17 cellular contexts compared by ENCODE assay signal in the genomic region with DNA sequence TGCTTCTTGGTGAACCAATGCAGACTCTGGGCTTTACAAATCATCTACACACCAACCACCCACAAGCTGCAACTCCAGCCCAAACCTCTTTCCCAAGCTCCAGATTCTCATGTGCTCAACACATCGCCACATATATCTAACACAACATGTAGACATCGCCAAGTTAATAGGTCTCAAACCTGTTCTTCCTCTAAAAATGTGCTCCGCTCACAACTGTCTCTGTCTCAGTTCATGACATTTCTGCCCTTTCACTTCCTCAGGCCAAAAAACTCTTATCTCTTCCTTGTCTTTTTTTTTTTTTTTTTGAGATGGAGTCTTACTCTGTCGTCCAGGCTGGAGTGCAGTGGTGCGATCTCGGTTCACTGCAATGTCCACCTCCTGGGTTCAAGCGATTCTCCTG.
DNase-seq lines count a peak whose midpoint lies in the region; ATAC-seq lines count a peak whose summit lies in the region.
"Had no signal": no experiment of that assay in that cellular context is flagged by ENCODE, and none has a peak within 500 bp of the region (broad histone marks: within the 10 kb centered on the region; RNA-seq: fewer than 3 reads in every experiment).

No MANE protein-coding gene starts in this region.

- no peaks in the 10 kb centered on the region for H3K36me3 Mint-ChIP-seq in stimulated activated naive B cell treated with anti-CD40 and anti-IgM and Interleukin-4, amounts not matched to agents 10 μg/mL and 1 μg/mL and 100 μg/mL, for 72 hours
- H3K36me3 Mint-ChIP-seq: brain, type B pancreatic cell had no signal

- peak overlapping the region; percentile 26 for H3K27ac Mint-ChIP-seq in stimulated activated naive B cell treated with anti-CD40 and anti-IgM and Interleukin-4, amounts not matched to agents 10 μg/mL and 1 μg/mL and 100 μg/mL, for 72 hours
- H3K27ac Mint-ChIP-seq: type B pancreatic cell had no signal

- H3K9me3 Mint-ChIP-seq in stimulated activated naive B cell treated with anti-CD40 and anti-IgM and Interleukin-4, amounts not matched to agents 10 μg/mL and 1 μg/mL and 100 μg/mL, for 72 hours = no peaks in the 10 kb centered on the region

- H3K4me3 Mint-ChIP-seq in stimulated activated naive B cell treated with anti-CD40 and anti-IgM and Interleukin-4, amounts not matched to agents 10 μg/mL and 1 μg/mL and 100 μg/mL, for 72 hours = peak overlapping the region in 1 of 2 donors; percentile 16
- H3K4me3 Mint-ChIP-seq: type B pancreatic cell had no signal

- H3K27me3 Mint-ChIP-seq in stimulated activated naive B cell treated with anti-CD40 and anti-IgM and Interleukin-4, amounts not matched to agents 10 μg/mL and 1 μg/mL and 100 μg/mL, for 72 hours = peaks cover 5 to 7% of the 10 kb centered on the region in 2 donors
- H3K27me3 Mint-ChIP-seq: type B pancreatic cell had no signal

- intact Hi-C loops in left colon (cut with DNase I, micrococcal nuclease) = no loop called here

- DNase-seq in SKM-1 treated with dmso at 0.1 percent for 144 hours (lab: John Stamatoyannopoulos, UW; ENCODE audit: unreplicated experiment) = peak; percentile 44
- DNase-seq in SKM-1 (lab: John Stamatoyannopoulos, UW; ENCODE audit: unreplicated experiment) = no peak
- DNase-seq in stimulated activated naive B cell treated with anti-CD40 and anti-IgM and Interleukin-4, amounts not matched to agents 10 μg/mL and 1 μg/mL and 100 μg/mL, for 72 hours = no peak
- no peak for DNase-seq in left colon
- no peak for DNase-seq in stimulated activated CD4-positive, alpha-beta T cell treated with anti-CD3 and anti-CD28 coated beads, Interleukin-4, amount 100 ng/mL, for 1 hour
- DNase-seq: 8988T; activated CD4-positive, alpha-beta T cell treated with anti-CD3 and anti-CD28 coated beads for 4 hours; COR-L47; NCI-H1694; NCI-H82; small intestine had no signal

- ATAC-seq in HG02571 (IDR thresholded peaks at IDR 0.05; ENCODE audit: unreplicated experiment) (peak; percentile 45), HG03469 (IDR thresholded peaks at IDR 0.05; ENCODE audit: unreplicated experiment) (peak; percentile 62), left colon (no peak), HG03039 (IDR thresholded peaks at IDR 0.05; ENCODE audit: unreplicated experiment) (no peak)
- peak; percentile 69 to 77 for ATAC-seq in stimulated activated naive B cell treated with anti-CD40 and anti-IgM and Interleukin-4, amounts not matched to agents 10 μg/mL and 1 μg/mL and 100 μg/mL, for 72 hours (replicated peaks)
- ATAC-seq: HCT116 had no signal

- peaks cover 11 to 12% of the 10 kb centered on the region in 2 donors for H3K4me1 Mint-ChIP-seq in stimulated activated naive B cell treated with anti-CD40 and anti-IgM and Interleukin-4, amounts not matched to agents 10 μg/mL and 1 μg/mL and 100 μg/mL, for 72 hours

Comparison
In these comparisons a context has a peak if more than half of its experiments do, and no peak if none do; other contexts are left out.
1. ATAC-seq: peak in HG02571 (single experiment), HG03469 (single experiment) and stimulated activated naive B cell treated with anti-CD40 and anti-IgM and Interleukin-4, amounts not matched to agents 10 μg/mL and 1 μg/mL and 100 μg/mL, for 72 hours (2 of 2); none in left colon (single experiment) and HG03039 (single experiment).